Comparison of ENCODE assay signal across 22 cellular contexts in the genomic region with DNA sequence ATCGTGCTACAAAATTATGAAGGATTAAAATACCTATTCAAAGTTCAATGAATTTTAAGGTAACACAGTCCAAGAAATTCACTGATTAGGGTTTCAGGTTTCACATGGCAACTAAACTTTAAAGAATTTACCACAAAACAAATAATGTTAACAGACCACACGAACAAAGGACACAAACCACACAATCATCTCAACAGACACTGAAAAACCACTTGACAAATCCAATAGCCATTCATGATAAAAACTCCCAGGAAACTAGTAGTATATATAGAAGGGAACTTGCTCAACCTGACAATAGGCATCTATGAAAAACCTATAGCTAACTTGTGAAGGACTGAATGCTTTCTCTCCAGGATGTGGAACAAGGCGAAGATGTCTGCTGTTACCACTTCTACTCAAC. TPM values are rescaled to one million over a fixed set of nuclear protein-coding genes. Genes with fewer than 3 reads are reported as not detected.
DNase-seq lines count a peak whose midpoint lies in the region; ATAC-seq and TF ChIP-seq lines count a peak whose summit lies in the region.
"Had no signal": no experiment of that assay in that cellular context is flagged by ENCODE, and none has a peak within 500 bp of the region (broad histone marks: within the 10 kb centered on the region; RNA-seq: fewer than 3 reads in every experiment).

No MANE protein-coding gene starts in this region.

- TF ChIP-seq POLR2A in suprapubic skin (IDR thresholded peaks at IDR 0.05) (no peak), Peyer's patch (IDR thresholded peaks at IDR 0.05) (no peak)

- no peak for TF ChIP-seq CTCF in PC-3 (conservative IDR thresholded peaks at IDR 0.05; ENCODE audit: low read depth, low read length)
- TF ChIP-seq CTCF in fibroblast of mammary gland (conservative IDR thresholded peaks at IDR 0.05; ENCODE audit: control insufficient read depth, insufficient read depth, low read depth, low read length): no peak
- no peak for TF ChIP-seq CTCF in suprapubic skin (IDR thresholded peaks at IDR 0.05)
- TF ChIP-seq CTCF in Peyer's patch (IDR thresholded peaks at IDR 0.05): no peak

- H3K27me3 ChIP-seq in PC-3 (ENCODE audit: low read length): no peaks in the 10 kb centered on the region
- no peaks in the 10 kb centered on the region for H3K27me3 ChIP-seq in suprapubic skin
- H3K27me3 ChIP-seq in Peyer's patch: no peaks in the 10 kb centered on the region
- H3K27me3 ChIP-seq: adrenal gland, tibial nerve had no signal

- no peak overlapping the region for H3K9ac ChIP-seq in PC-3 (ENCODE audit: low read length)

- no peak for TF ChIP-seq EP300 in suprapubic skin (IDR thresholded peaks at IDR 0.05)

- peak overlapping the region; percentile 2 for H3K27ac Mint-ChIP-seq in activated naive CD4-positive, alpha-beta T cell treated with anti-CD3 and anti-CD28 coated beads, Interleukin-2, amount 50 U/mL, for 24 hours
- no peak overlapping the region for H3K27ac Mint-ChIP-seq in activated naive CD4-positive, alpha-beta T cell treated with anti-CD3 and anti-CD28 coated beads, Interleukin-2, amount 50 U/mL, for 72 hours
- H3K27ac Mint-ChIP-seq in stimulated activated effector memory CD8-positive, alpha-beta T cell treated with anti-CD3 and anti-CD28 coated beads, Interleukin-12 subunit alpha, Interleukin-12 subunit beta, amount 100 ng/mL, for 72 hours: peak overlapping the region; percentile 5
- H3K27ac Mint-ChIP-seq: activated CD4-positive, alpha-beta memory T cell treated with anti-CD3 and anti-CD28 coated beads for 36 hours; GM23338 had no signal

- H3K79me2 ChIP-seq in PC-3 (ENCODE audit: low read length): peaks cover 4% of the 10 kb centered on the region; the same call in 1 of the 2 replicates

- POLR2A ChIA-PET in PC-3 (lab: Charles Lee; ENCODE audit: unreplicated experiment): no interaction called here

- peaks cover 22% of the 10 kb centered on the region for H3K4me1 ChIP-seq in PC-3 (ENCODE audit: insufficient read depth, low read length)
- no peaks in the 10 kb centered on the region for H3K4me1 ChIP-seq in suprapubic skin
- H3K4me1 ChIP-seq in Peyer's patch: no peaks in the 10 kb centered on the region
- H3K4me1 ChIP-seq: adrenal gland, tibial nerve had no signal

- H3K9me3 ChIP-seq in PC-3 (ENCODE audit: low read length) (no peaks in the 10 kb centered on the region), suprapubic skin (no peaks in the 10 kb centered on the region), Peyer's patch (no peaks in the 10 kb centered on the region)
- H3K9me3 ChIP-seq: adrenal gland, tibial nerve had no signal

- H3K4me3 Mint-ChIP-seq in activated naive CD4-positive, alpha-beta T cell treated with anti-CD3 and anti-CD28 coated beads, Interleukin-2, amount 50 U/mL, for 24 hours: no peak overlapping the region
- no peak overlapping the region for H3K4me3 Mint-ChIP-seq in stimulated activated effector memory CD8-positive, alpha-beta T cell treated with anti-CD3 and anti-CD28 coated beads, Interleukin-12 subunit alpha, Interleukin-12 subunit beta, amount 100 ng/mL, for 72 hours
- H3K4me3 Mint-ChIP-seq: activated CD4-positive, alpha-beta memory T cell treated with anti-CD3 and anti-CD28 coated beads for 36 hours; CD4-positive, alpha-beta memory T cell; GM23338 had no signal

- H3K4me3 ChIP-seq in PC-3 (ENCODE audit: low read length): no peak overlapping the region
- no peak overlapping the region for H3K4me3 ChIP-seq in fibroblast of mammary gland (ENCODE audit: control insufficient read depth, low read depth, low read length)
- H3K4me3 ChIP-seq in suprapubic skin: no peak overlapping the region
- H3K4me3 ChIP-seq in Peyer's patch: no peak overlapping the region
- H3K4me3 ChIP-seq: adrenal gland, GM23338, tibial nerve had no signal

- CTCF ChIA-PET in PC-3 (lab: Charles Lee): interaction anchor here (0.6 kb wide), 1 partner anchor 57 kb away, joined by 3 read pairs; no protein-coding TSS in a partner anchor

- intact Hi-C loops in PC-3 (cut with micrococcal nuclease): no loop called here

- DNase-seq in activated naive CD4-positive, alpha-beta T cell treated with anti-CD3 and anti-CD28 coated beads, Interleukin-2, amount 50 U/mL, for 72 hours (ENCODE audit: low spot score in 2 of 2): no peak
- DNase-seq in PC-3: peak; percentile 70
- DNase-seq in fibroblast of mammary gland (ENCODE audit: low read depth): peak; percentile 36
- DNase-seq in stimulated activated effector memory CD8-positive, alpha-beta T cell treated with anti-CD3 and anti-CD28 coated beads, Interleukin-12 subunit alpha, Interleukin-12 subunit beta, amount 100 ng/mL, for 72 hours (ENCODE audit: low spot score in 2 of 2): no peak
- no peak for DNase-seq in suprapubic skin (ENCODE audit: low spot score in 2 of 2)
- DNase-seq in Peyer's patch: no peak
- no peak for DNase-seq in G401 (ENCODE audit: low spot score)
- DNase-seq: activated CD4-positive, alpha-beta memory T cell treated with anti-CD3 and anti-CD28 coated beads for 36 hours; adrenal gland; CD4-positive, alpha-beta memory T cell; DMS53; NCI-H1694 treated with DMSO at 0.1 percent for 48 hours; NCI-H510A treated with DMSO at 0.1 percent for 48 hours; right cardiac atrium; stimulated activated naive CD4-positive, alpha-beta T cell; T-helper 1 cell had no signal

- in situ Hi-C loops in G401 (cut with HindIII; ENCODE audit: low sequenced_read_pairs): no loop called here

- 93% methylated on average over 3 of the region's 3 CpGs for WGBS in suprapubic skin

- no peaks in the 10 kb centered on the region for H3K4me1 Mint-ChIP-seq in activated naive CD4-positive, alpha-beta T cell treated with anti-CD3 and anti-CD28 coated beads, Interleukin-2, amount 50 U/mL, for 24 hours
- peaks cover 6% of the 10 kb centered on the region for H3K4me1 Mint-ChIP-seq in stimulated activated effector memory CD8-positive, alpha-beta T cell treated with anti-CD3 and anti-CD28 coated beads, Interleukin-12 subunit alpha, Interleukin-12 subunit beta, amount 100 ng/mL, for 72 hours
- H3K4me1 Mint-ChIP-seq: GM23338 had no signal

- no peaks in the 10 kb centered on the region for H3K9me2 ChIP-seq in PC-3 (replicated peaks; ENCODE audit: low read length)

- peak overlapping the region; percentile 20; the same call in 1 of the 2 replicates for H3K4me2 ChIP-seq in PC-3 (ENCODE audit: low read length)
- H3K4me2 ChIP-seq: GM23338 had no signal

- H3K36me3 Mint-ChIP-seq in activated naive CD4-positive, alpha-beta T cell treated with anti-CD3 and anti-CD28 coated beads, Interleukin-2, amount 50 U/mL, for 24 hours: peaks cover 6% of the 10 kb centered on the region
- H3K36me3 Mint-ChIP-seq in activated naive CD4-positive, alpha-beta T cell treated with anti-CD3 and anti-CD28 coated beads, Interleukin-2, amount 50 U/mL, for 72 hours: peaks cover 0 to 12% of the 10 kb centered on the region in 2 donors
- peaks cover 97% of the 10 kb centered on the region for H3K36me3 Mint-ChIP-seq in stimulated activated effector memory CD8-positive, alpha-beta T cell treated with anti-CD3 and anti-CD28 coated beads, Interleukin-12 subunit alpha, Interleukin-12 subunit beta, amount 100 ng/mL, for 72 hours

- H2AFZ ChIP-seq in PC-3 (ENCODE audit: low read length): no peak overlapping the region
- H2AFZ ChIP-seq: GM23338 had no signal

- peaks cover 12% of the 10 kb centered on the region; the same call in 1 of the 2 replicates for H4K20me1 ChIP-seq in PC-3 (ENCODE audit: low read length)

- H3K9me3 Mint-ChIP-seq in activated naive CD4-positive, alpha-beta T cell treated with anti-CD3 and anti-CD28 coated beads, Interleukin-2, amount 50 U/mL, for 24 hours: no peaks in the 10 kb centered on the region
- no peaks in the 10 kb centered on the region for H3K9me3 Mint-ChIP-seq in activated naive CD4-positive, alpha-beta T cell treated with anti-CD3 and anti-CD28 coated beads, Interleukin-2, amount 50 U/mL, for 72 hours
- H3K9me3 Mint-ChIP-seq in stimulated activated effector memory CD8-positive, alpha-beta T cell treated with anti-CD3 and anti-CD28 coated beads, Interleukin-12 subunit alpha, Interleukin-12 subunit beta, amount 100 ng/mL, for 72 hours: no peaks in the 10 kb centered on the region
- H3K9me3 Mint-ChIP-seq: activated CD4-positive, alpha-beta memory T cell treated with anti-CD3 and anti-CD28 coated beads for 36 hours; CD4-positive, alpha-beta memory T cell; GM23338 had no signal

- no peak for ATAC-seq in activated naive CD4-positive, alpha-beta T cell treated with anti-CD3 and anti-CD28 coated beads, Interleukin-2, amount 50 U/mL, for 72 hours
- peak; percentile 87 for ATAC-seq in PC-3
- no peak for ATAC-seq in stimulated activated effector memory CD8-positive, alpha-beta T cell treated with anti-CD3 and anti-CD28 coated beads, Interleukin-12 subunit alpha, Interleukin-12 subunit beta, amount 100 ng/mL, for 72 hours
- ATAC-seq: GM23338, HepG2, right cardiac atrium had no signal

- peaks cover 5% of the 10 kb centered on the region for H3F3A ChIP-seq in PC-3 (ENCODE audit: low read length, unreplicated experiment)

- peak overlapping the region; percentile 60 for H3K27ac ChIP-seq in PC-3 (ENCODE audit: low read length)
- no peak overlapping the region for H3K27ac ChIP-seq in suprapubic skin
- H3K27ac ChIP-seq in Peyer's patch: no peak overlapping the region
- H3K27ac ChIP-seq: adrenal gland, tibial nerve, VCaP had no signal

- no TSS peak for BruUV-seq in PC-3 (replicated peaks; lab: Mats Ljungman, UMichigan)

- H3K36me3 ChIP-seq in PC-3 (ENCODE audit: low read depth, low read length): peaks cover 37% of the 10 kb centered on the region
- peaks cover 76% of the 10 kb centered on the region for H3K36me3 ChIP-seq in suprapubic skin
- H3K36me3 ChIP-seq in Peyer's patch: peaks cover 0 to 83% (median 0%) of the 10 kb centered on the region in 3 donors

- no peaks in the 10 kb centered on the region for H3K27me3 Mint-ChIP-seq in activated naive CD4-positive, alpha-beta T cell treated with anti-CD3 and anti-CD28 coated beads, Interleukin-2, amount 50 U/mL, for 24 hours
- H3K27me3 Mint-ChIP-seq: activated CD4-positive, alpha-beta memory T cell treated with anti-CD3 and anti-CD28 coated beads for 36 hours; CD4-positive, alpha-beta memory T cell had no signal

RNA-seq across cellular contexts. Expression of gene SH2D5, which starts 21.1 kb away (rescaled TPM):
- under 1 TPM in 1 of 2 donors, not detected in 1; 0.66 TPM for total RNA-seq in activated naive CD4-positive, alpha-beta T cell treated with anti-CD3 and anti-CD28 coated beads, Interleukin-2, amount 50 U/mL, for 72 hours
- total RNA-seq in PC-3 (2014; rRNA removed) (7.1 and 11.2 TPM in 2 replicates), suprapubic skin (1 to 10 TPM in 1 of 4 donors, under 1 TPM in 1, not detected in 2; 0.23 to 1.2 TPM), Peyer's patch (not detected)
- total RNA-seq in G401 (2014; rRNA removed; shearing (Covaris generic)): 37.6 and 44.9 TPM in 2 replicates
- total RNA-seq: mononuclear cell, tibial nerve had no signal

RNA-seq across cellular contexts. Expression of gene HP1BP3, which starts 33.5 kb away (rescaled TPM):
- 100 to 1,000 TPM; 253 to 311 TPM for total RNA-seq in activated naive CD4-positive, alpha-beta T cell treated with anti-CD3 and anti-CD28 coated beads, Interleukin-2, amount 50 U/mL, for 72 hours
- total RNA-seq in PC-3 (2014; rRNA removed) (243 and 321 TPM in 2 replicates), suprapubic skin (100 to 1,000 TPM; 153 to 294 (median 168) TPM), Peyer's patch (1,000 to 10,000 TPM in 1 of 4 donors, 100 to 1,000 TPM in 3; 259 to 1,144 (median 287) TPM)
- total RNA-seq in G401 (2014; rRNA removed; shearing (Covaris generic)): 194 and 276 TPM in 2 replicates

RNA-seq across cellular contexts. Expression of gene KIF17, which starts 35.8 kb away (rescaled TPM):
- 1 to 10 TPM in 1 of 2 donors, under 1 TPM in 1; 0.18 to 1.0 TPM for total RNA-seq in activated naive CD4-positive, alpha-beta T cell treated with anti-CD3 and anti-CD28 coated beads, Interleukin-2, amount 50 U/mL, for 72 hours
- total RNA-seq in PC-3 (2014; rRNA removed) (0.33 and 2.8 TPM in 2 replicates), suprapubic skin (1 to 10 TPM in 3 of 4 donors, under 1 TPM in 1; 0.76 to 5.6 (median 2.1) TPM), Peyer's patch (10 to 100 TPM in 1 of 4 donors, 1 to 10 TPM in 2, under 1 TPM in 1; 0.80 to 10.3 (median 2.2) TPM)
- total RNA-seq in G401 (2014; rRNA removed; shearing (Covaris generic)): 0.43 and 1.4 TPM in 2 replicates
- total RNA-seq: activated CD4-positive, alpha-beta memory T cell treated with anti-CD3 and anti-CD28 coated beads for 36 hours; CD4-positive, alpha-beta memory T cell had no signal

Comparison
In these comparisons a context has a peak if more than half of its experiments do, and no peak if none do; other contexts are left out.
1. H3K27ac Mint-ChIP-seq: peak in activated naive CD4-positive, alpha-beta T cell treated with anti-CD3 and anti-CD28 coated beads, Interleukin-2, amount 50 U/mL, for 24 hours (single experiment) and stimulated activated effector memory CD8-positive, alpha-beta T cell treated with anti-CD3 and anti-CD28 coated beads, Interleukin-12 subunit alpha, Interleukin-12 subunit beta, amount 100 ng/mL, for 72 hours (single experiment); none in activated naive CD4-positive, alpha-beta T cell treated with anti-CD3 and anti-CD28 coated beads, Interleukin-2, amount 50 U/mL, for 72 hours (0 of 2).
2. DNase-seq: peak in PC-3 (single experiment) and fibroblast of mammary gland (single experiment); none in activated naive CD4-positive, alpha-beta T cell treated with anti-CD3 and anti-CD28 coated beads, Interleukin-2, amount 50 U/mL, for 72 hours (0 of 2), stimulated activated effector memory CD8-positive, alpha-beta T cell treated with anti-CD3 and anti-CD28 coated beads, Interleukin-12 subunit alpha, Interleukin-12 subunit beta, amount 100 ng/mL, for 72 hours (0 of 2), suprapubic skin (0 of 2), Peyer's patch (0 of 3) and G401 (single experiment).